In genomic region chr5:83711982-83712601, GRCh38 we compare ENCODE assay signal across 1 cellular context.
TF ChIP-seq lines count a peak whose summit lies in the region.

No MANE protein-coding gene starts in this region.

TF ChIP-seq in H1, 55 proteins besides CTCF, POLR2A, EP300 and RAD21:
- TF ChIP-seq, protein P1, sequence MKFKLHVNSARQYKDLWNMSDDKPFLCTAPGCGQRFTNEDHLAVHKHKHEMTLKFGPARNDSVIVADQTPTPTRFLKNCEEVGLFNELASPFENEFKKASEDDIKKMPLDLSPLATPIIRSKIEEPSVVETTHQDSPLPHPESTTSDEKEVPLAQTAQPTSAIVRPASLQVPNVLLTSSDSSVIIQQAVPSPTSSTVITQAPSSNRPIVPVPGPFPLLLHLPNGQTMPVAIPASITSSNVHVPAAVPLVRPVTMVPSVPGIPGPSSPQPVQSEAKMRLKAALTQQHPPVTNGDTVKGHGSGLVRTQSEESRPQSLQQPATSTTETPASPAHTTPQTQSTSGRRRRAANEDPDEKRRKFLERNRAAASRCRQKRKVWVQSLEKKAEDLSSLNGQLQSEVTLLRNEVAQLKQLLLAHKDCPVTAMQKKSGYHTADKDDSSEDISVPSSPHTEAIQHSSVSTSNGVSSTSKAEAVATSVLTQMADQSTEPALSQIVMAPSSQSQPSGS (IDR thresholded peaks at IDR 0.05; ENCODE audit: low read length) = no peak
- TF ChIP-seq CEBPB (IDR thresholded peaks at IDR 0.05; ENCODE audit: low read depth, low read length) = peak; percentile 43; the same call in 1 of the 2 replicates
